1 cellular context compared by ENCODE assay signal in genomic region chr3:113454625-113455024, GRCh38.
TF ChIP-seq lines count a peak whose summit lies in the region.

No MANE protein-coding gene starts in this region.

TF ChIP-seq in GM12878, 131 proteins besides CTCF, POLR2A, EP300 and RAD21 (continued from another document):
- TF ChIP-seq MAX (IDR thresholded peaks at IDR 0.05; ENCODE audit: low read depth, low read length) (no peak), BACH1 (IDR thresholded peaks at IDR 0.05; ENCODE audit: borderline replicate concordance) (no peak), ZNF622 (IDR thresholded peaks at IDR 0.05) (no peak), MYC (IDR thresholded peaks at IDR 0.05; ENCODE audit: insufficient read depth, insufficient read length, insufficient replicate concordance, low read length, severe bottlenecking) (no peak), CREM (IDR thresholded peaks at IDR 0.05; ENCODE audit: low read depth) (no peak), USF1 (IDR thresholded peaks at IDR 0.05; ENCODE audit: borderline replicate concordance, extremely low read length, insufficient read depth, low read depth, low read length) (no peak), ZSCAN29 (IDR thresholded peaks at IDR 0.05) (no peak), ZNF274 (IDR thresholded peaks at IDR 0.05; ENCODE audit: insufficient read depth, insufficient read length) (no peak)
TF ChIP-seq in GM12878: peak in this region for 0.
